Comparison of ENCODE assay signal across 13 cellular contexts in the genomic region with DNA sequence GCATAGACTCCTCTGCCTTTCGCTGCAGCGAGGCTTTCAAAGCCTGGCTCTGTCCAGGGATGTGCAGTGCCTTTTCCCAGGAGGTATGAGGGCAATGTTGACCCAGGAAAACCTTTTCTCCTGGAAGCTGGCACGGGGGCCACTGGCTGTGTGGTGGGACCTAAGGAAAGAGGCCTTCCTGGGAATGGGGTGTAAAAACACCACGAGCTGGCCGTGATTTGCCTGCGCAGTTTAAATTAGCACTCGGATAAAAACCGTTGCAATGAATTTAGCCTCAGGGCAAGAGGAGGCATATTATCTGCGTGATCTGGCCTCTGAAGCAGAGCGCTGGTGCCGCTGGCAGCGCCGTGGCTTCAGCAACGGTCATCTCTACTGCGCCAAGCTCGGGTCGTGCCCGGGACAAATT. TPM values are rescaled to one million over a fixed set of nuclear protein-coding genes. Genes with fewer than 3 reads are reported as not detected.
DNase-seq lines count a peak whose midpoint lies in the region; ATAC-seq and TF ChIP-seq lines count a peak whose summit lies in the region.
"Had no signal": no experiment of that assay in that cellular context is flagged by ENCODE, and none has a peak within 500 bp of the region (broad histone marks: within the 10 kb centered on the region; RNA-seq: fewer than 3 reads in every experiment).

No MANE protein-coding gene starts in this region.

- H3K36me3 ChIP-seq in smooth muscle cell (ENCODE audit: low read depth) (no peaks in the 10 kb centered on the region), MM.1S (replicated peaks; ENCODE audit: insufficient read depth, low read length) (no peaks in the 10 kb centered on the region)

- no peak for TF ChIP-seq CTCF in CD14-positive monocyte (IDR thresholded peaks at IDR 0.05)
- no peak for TF ChIP-seq CTCF in HFFc6 (IDR thresholded peaks at IDR 0.05)
- no peak for TF ChIP-seq CTCF in fibroblast of pulmonary artery (IDR thresholded peaks at IDR 0.05; ENCODE audit: low read length, missing control alignments)
- no peak for TF ChIP-seq CTCF in smooth muscle cell (IDR thresholded peaks at IDR 0.05; ENCODE audit: borderline replicate concordance, insufficient read depth, poor library complexity, severe bottlenecking)
- no peak for TF ChIP-seq CTCF in GM10266 (IDR thresholded peaks at IDR 0.05; ENCODE audit: control insufficient read depth, insufficient read depth, low read depth, missing control alignments)
- TF ChIP-seq CTCF in MM.1S (IDR thresholded peaks at IDR 0.05; ENCODE audit: low read length) = no peak

- H4K20me1 ChIP-seq in smooth muscle cell (ENCODE audit: low read depth) (no peaks in the 10 kb centered on the region), MM.1S (ENCODE audit: insufficient read depth, low read length) (no peaks in the 10 kb centered on the region)

- H3K27me3 Mint-ChIP-seq in CD14-positive monocyte (ENCODE audit: low read depth in 3 of 3) (peaks cover 94 to 99% (median 99%) of the 10 kb centered on the region in 3 donors), HFFc6 (ENCODE audit: insufficient read depth) (peaks cover 5% of the 10 kb centered on the region; the same call in 1 of the 2 replicates)
- H3K27me3 Mint-ChIP-seq in activated T-helper 2 cell treated with anti-CD3 and anti-CD28 coated beads, Interferon-gamma antibody, Interleukin-2, Interleukin-4, amounts not matched to agents 10 μg/mL and 5 μg/mL and 100 μg/mL, durations not matched to agents 14 hours and 24 hours and 36 hours (ENCODE audit: low read depth) = peaks cover 87% of the 10 kb centered on the region

- H3K27ac ChIP-seq in smooth muscle cell (ENCODE audit: low read depth) (no peak overlapping the region), MM.1S (ENCODE audit: low read length) (no peak overlapping the region)

- H3K36me3 Mint-ChIP-seq in CD14-positive monocyte = peaks cover 13 to 19% of the 10 kb centered on the region in 2 donors
- peaks cover 32% of the 10 kb centered on the region for H3K36me3 Mint-ChIP-seq in HFFc6 (ENCODE audit: low read depth)
- H3K36me3 Mint-ChIP-seq in activated T-helper 2 cell treated with anti-CD3 and anti-CD28 coated beads, Interferon-gamma antibody, Interleukin-2, Interleukin-4, amounts not matched to agents 10 μg/mL and 5 μg/mL and 100 μg/mL, durations not matched to agents 14 hours and 24 hours and 36 hours (ENCODE audit: low read depth) = peaks cover 2% of the 10 kb centered on the region

- intact Hi-C loops in CD14-positive monocyte (cut with micrococcal nuclease) = loop anchor here in 1 of 2 donors (10.0 kb wide), 1 partner anchor 1309 kb away; a partner anchor contains a TSS
- intact Hi-C loops in activated T-helper 2 cell treated with anti-CD3 and anti-CD28 coated beads, Interferon-gamma antibody, Interleukin-2, Interleukin-4, amounts not matched to agents 10 μg/mL and 5 μg/mL and 100 μg/mL, durations not matched to agents 14 hours and 24 hours and 36 hours (cut with micrococcal nuclease) = loop anchor here (5.0 kb wide), 2 partner anchors 603 to 1818 kb away; no protein-coding TSS in a partner anchor

- H3K79me2 ChIP-seq in smooth muscle cell (ENCODE audit: low read depth) (no peaks in the 10 kb centered on the region), MM.1S (ENCODE audit: low read length) (no peaks in the 10 kb centered on the region)

- H3K9ac ChIP-seq in smooth muscle cell (ENCODE audit: low read depth) (no peak overlapping the region), MM.1S (ENCODE audit: low read length) (no peak overlapping the region)

- H3K4me3 Mint-ChIP-seq in CD14-positive monocyte (peak overlapping the region; percentile 28 to 85), HFFc6 (peak overlapping the region; percentile 34)
- H3K4me3 Mint-ChIP-seq in activated T-helper 2 cell treated with anti-CD3 and anti-CD28 coated beads, Interferon-gamma antibody, Interleukin-2, Interleukin-4, amounts not matched to agents 10 μg/mL and 5 μg/mL and 100 μg/mL, durations not matched to agents 14 hours and 24 hours and 36 hours (ENCODE audit: low read depth) = no peak overlapping the region

- peaks cover 48% of the 10 kb centered on the region for H3K4me1 Mint-ChIP-seq in CD14-positive monocyte
- H3K4me1 Mint-ChIP-seq in HFFc6 (ENCODE audit: low read depth) = peaks cover 19% of the 10 kb centered on the region
- peaks cover 18% of the 10 kb centered on the region for H3K4me1 Mint-ChIP-seq in activated T-helper 2 cell treated with anti-CD3 and anti-CD28 coated beads, Interferon-gamma antibody, Interleukin-2, Interleukin-4, amounts not matched to agents 10 μg/mL and 5 μg/mL and 100 μg/mL, durations not matched to agents 14 hours and 24 hours and 36 hours (ENCODE audit: low read depth)

- H3K4me1 ChIP-seq in smooth muscle cell (ENCODE audit: low read depth) = peaks cover 28% of the 10 kb centered on the region
- peaks cover 8% of the 10 kb centered on the region; the same call in 1 of the 2 replicates for H3K4me1 ChIP-seq in MM.1S (ENCODE audit: low read length)

- H2AFZ ChIP-seq in smooth muscle cell (ENCODE audit: low read depth) (no peak overlapping the region), MM.1S (ENCODE audit: low read length) (no peak overlapping the region)

- no peaks in the 10 kb centered on the region for H3K9me3 ChIP-seq in smooth muscle cell (replicated peaks; ENCODE audit: low read depth)
- no peaks in the 10 kb centered on the region for H3K9me3 ChIP-seq in MM.1S (replicated peaks; ENCODE audit: insufficient read depth, low read length)

- ATAC-seq in GM21576 (IDR thresholded peaks at IDR 0.05; ENCODE audit: unreplicated experiment) = no peak
- ATAC-seq: K562 had no signal

- H3K27me3 ChIP-seq in smooth muscle cell (ENCODE audit: low read depth) = peaks cover 89% of the 10 kb centered on the region
- peaks cover 78% of the 10 kb centered on the region for H3K27me3 ChIP-seq in MM.1S (replicated peaks; ENCODE audit: insufficient read depth, low read length)

- whole genome bisulfite sequencing in smooth muscle cell (ENCODE audit: low lambda C conversion rate) = 70% methylated on average over 18 of the region's 18 CpGs

- H3K27ac Mint-ChIP-seq in CD14-positive monocyte (no peak overlapping the region), HFFc6 (no peak overlapping the region)
- H3K27ac Mint-ChIP-seq in activated T-helper 2 cell treated with anti-CD3 and anti-CD28 coated beads, Interferon-gamma antibody, Interleukin-2, Interleukin-4, amounts not matched to agents 10 μg/mL and 5 μg/mL and 100 μg/mL, durations not matched to agents 14 hours and 24 hours and 36 hours = no peak overlapping the region

- H3K9me3 Mint-ChIP-seq in CD14-positive monocyte (peaks cover 0 to 43% (median 24%) of the 10 kb centered on the region in 7 donors), HFFc6 (no peaks in the 10 kb centered on the region)
- H3K9me3 Mint-ChIP-seq in activated T-helper 2 cell treated with anti-CD3 and anti-CD28 coated beads, Interferon-gamma antibody, Interleukin-2, Interleukin-4, amounts not matched to agents 10 μg/mL and 5 μg/mL and 100 μg/mL, durations not matched to agents 14 hours and 24 hours and 36 hours = no peaks in the 10 kb centered on the region

- no peak overlapping the region for H3K4me2 ChIP-seq in smooth muscle cell
- H3K4me2 ChIP-seq in MM.1S (ENCODE audit: low read depth, low read length) = no peak overlapping the region

- H3K4me3 ChIP-seq in fibroblast of pulmonary artery (replicated peaks; ENCODE audit: low read depth, low read length) (peak overlapping the region; percentile 76), smooth muscle cell (peak overlapping the region; percentile 68), MM.1S (ENCODE audit: low read length) (no peak overlapping the region)
- H3K4me3 ChIP-seq: K562 had no signal

- no peaks in the 10 kb centered on the region for H3F3A ChIP-seq in smooth muscle cell (ENCODE audit: low read depth)
- H3F3A ChIP-seq in MM.1S (ENCODE audit: insufficient read depth, low read length) = no peaks in the 10 kb centered on the region; the same call in 1 of the 2 replicates

- no peaks in the 10 kb centered on the region for H3K9me2 ChIP-seq in MM.1S (replicated peaks; ENCODE audit: insufficient read depth, low read length)

- DNase-seq in CD14-positive monocyte (ENCODE audit: low spot score) (no peak), HFFc6 (no peak), fibroblast of pulmonary artery (ENCODE audit: low read depth) (no peak), smooth muscle cell (lab: John Stamatoyannopoulos, UW; ENCODE audit: unreplicated experiment) (no peak), GM10266 (ENCODE audit: extremely low spot score) (no peak), MM.1S (no peak)
- DNase-seq in activated T-helper 2 cell treated with anti-CD3 and anti-CD28 coated beads, Interferon-gamma antibody, Interleukin-2, Interleukin-4, amounts not matched to agents 10 μg/mL and 5 μg/mL and 100 μg/mL, durations not matched to agents 14 hours and 24 hours and 36 hours (ENCODE audit: low spot score) = no peak
- DNase-seq: COR-L47, NCI-H2029, small intestine had no signal

RNA-seq across cellular contexts. Expression of a gene that starts 3.0 kb away (rescaled TPM):
- not detected for polyA plus RNA-seq in CD14-positive monocyte
- total RNA-seq in HFFc6 (2021; fragmentation: NEBNext Ultra II Directional; extraction: Animal tissue kit (Norgen Biotek cat#: 25700)) = 10 to 100 TPM in 4 of 6 experiments, 1 to 10 TPM in 2; 5.4 to 11.9 (median 11.1) TPM
- total RNA-seq in smooth muscle cell = 0.85 and 3.2 TPM in 2 replicates
- 1.4 and 6.3 TPM in 2 replicates for polyA plus RNA-seq in smooth muscle cell
- total RNA-seq in activated T-helper 2 cell treated with anti-CD3 and anti-CD28 coated beads, Interferon-gamma antibody, Interleukin-2, Interleukin-4, amounts not matched to agents 10 μg/mL and 5 μg/mL and 100 μg/mL, durations not matched to agents 14 hours and 24 hours and 36 hours = not detected in 2 replicates
- total RNA-seq: endothelial cell of umbilical vein, K562 had no signal
- polyA plus RNA-seq: endothelial cell of umbilical vein, K562 had no signal
